Comparison of ENCODE assay signal across 1 cellular context in genomic region chr11:126391286-126391954, GRCh38.
TF ChIP-seq lines count a peak whose summit lies in the region.

No MANE protein-coding gene starts in this region.

TF ChIP-seq in WTC11, 78 proteins besides CTCF, POLR2A, EP300 and RAD21 (continued from another document):
- no peak for TF ChIP-seq NR3C1 (CRISPR knock-in tag; conservative IDR thresholded peaks at IDR 0.05; ENCODE audit: low read depth)
